12 cellular contexts compared by ENCODE assay signal in genomic region chr13:106562301-106562700, GRCh38. TPM values are rescaled to one million over a fixed set of nuclear protein-coding genes. Genes with fewer than 3 reads are reported as not detected.
DNase-seq lines count a peak whose midpoint lies in the region; ATAC-seq, FAIRE-seq and TF ChIP-seq lines count a peak whose summit lies in the region.
"Had no signal": no experiment of that assay in that cellular context is flagged by ENCODE, and none has a peak within 500 bp of the region (broad histone marks: within the 10 kb centered on the region; RNA-seq: fewer than 3 reads in every experiment).

No MANE protein-coding gene starts in this region.

- H3K79me2 ChIP-seq in DND-41 (ENCODE audit: insufficient read depth, low read length) (peaks cover 99% of the 10 kb centered on the region), neural progenitor cell (ENCODE audit: low read depth) (peaks cover 100% of the 10 kb centered on the region)

- no peak for TF ChIP-seq POLR2A in H54 (IDR thresholded peaks at IDR 0.05; ENCODE audit: low read depth, low read length)
- no peak for TF ChIP-seq POLR2A in transverse colon (IDR thresholded peaks at IDR 0.05)

- 94 to 100% methylated on average over 1 of the region's 1 CpG for WGBS in transverse colon (ENCODE audit: low coverage in 1 of 2), 2 donors

- H3K4me3 ChIP-seq in DND-41 (ENCODE audit: low read depth in 1 of 2, low read length in 2 of 2): no peak overlapping the region
- peak overlapping the region; percentile 7 for H3K4me3 ChIP-seq in neural progenitor cell
- no peak overlapping the region for H3K4me3 ChIP-seq in transverse colon

- in situ Hi-C loops in transverse colon (cut with MboI; ENCODE audit: low pct_ligation_motif_present in 1 of 4, low pct_unique_long_range_greater_than_20kb in 1 of 4, low sequenced_read_pairs in 3 of 4): loop anchor here in 1 of 4 donors (25.0 kb wide), 1 partner anchor 350 kb away; no protein-coding TSS in a partner anchor

- peak overlapping the region; percentile 62 for H3K4me3 Mint-ChIP-seq in central memory CD8-positive, alpha-beta T cell
- no peak overlapping the region for H3K4me3 Mint-ChIP-seq in neural progenitor cell
- H3K4me3 Mint-ChIP-seq: dendritic cell treated with granulocyte-macrophage colony-stimulating factor and Interleukin-4, amounts not matched to agents 40 ng/mL and 50 ng/mL, for 4 days had no signal

- H3K9me3 ChIP-seq in DND-41 (ENCODE audit: insufficient read depth, low read length, severe bottlenecking): no peaks in the 10 kb centered on the region
- H3K9me3 ChIP-seq in neural progenitor cell (ENCODE audit: low read depth): no peaks in the 10 kb centered on the region
- no peaks in the 10 kb centered on the region for H3K9me3 ChIP-seq in transverse colon

- H3K9me3 Mint-ChIP-seq in central memory CD8-positive, alpha-beta T cell: no peaks in the 10 kb centered on the region
- H3K9me3 Mint-ChIP-seq in neural progenitor cell: peaks cover 14% of the 10 kb centered on the region
- H3K9me3 Mint-ChIP-seq: dendritic cell treated with granulocyte-macrophage colony-stimulating factor and Interleukin-4, amounts not matched to agents 40 ng/mL and 50 ng/mL, for 4 days had no signal

- no peak for ATAC-seq in DND-41 (ENCODE audit: insufficient read depth, low read depth)
- ATAC-seq in central memory CD8-positive, alpha-beta T cell (replicated peaks; ENCODE audit: extremely low read depth, poor library complexity, severe bottlenecking): no peak

- H3F3A ChIP-seq in neural progenitor cell (ENCODE audit: low read depth): peaks cover 36% of the 10 kb centered on the region

- H3K27me3 ChIP-seq in DND-41 (ENCODE audit: insufficient read depth, low read length, poor library complexity): no peaks in the 10 kb centered on the region
- H3K27me3 ChIP-seq in neural progenitor cell: no peaks in the 10 kb centered on the region
- no peaks in the 10 kb centered on the region for H3K27me3 ChIP-seq in transverse colon

- TF ChIP-seq EP300 in transverse colon (IDR thresholded peaks at IDR 0.05; ENCODE audit: low read depth): no peak

- peaks cover 30% of the 10 kb centered on the region for H3K36me3 Mint-ChIP-seq in central memory CD8-positive, alpha-beta T cell (ENCODE audit: insufficient read depth)
- peaks cover 49% of the 10 kb centered on the region for H3K36me3 Mint-ChIP-seq in neural progenitor cell

- DNase-seq in DND-41: no peak
- no peak for DNase-seq in H54 (ENCODE audit: insufficient read length, low spot score)
- no peak for DNase-seq in central memory CD8-positive, alpha-beta T cell (ENCODE audit: low spot score in 2 of 2)
- DNase-seq in neural progenitor cell (ENCODE audit: low spot score): no peak
- DNase-seq in transverse colon: no peak
- no peak for DNase-seq in islet precursor cell
- no peak for DNase-seq in D341Med (ENCODE audit: low spot score)
- DNase-seq: Calu3, NCI-H146, NCI-H526 treated with DMSO at 0.1 percent for 48 hours had no signal

- H4K20me1 ChIP-seq in DND-41 (ENCODE audit: insufficient read depth, low read length) (peaks cover 95% of the 10 kb centered on the region), neural progenitor cell (ENCODE audit: low read depth) (peaks cover 99% of the 10 kb centered on the region)

- H3K4me2 ChIP-seq in DND-41 (ENCODE audit: insufficient read depth, low read length) (peak overlapping the region; percentile 47; the same call in 1 of the 2 replicates), neural progenitor cell (peak overlapping the region; percentile 61)

- intact Hi-C loops in transverse colon (cut with DNase I; ENCODE audit: low total_unique reads): no loop called here

- TF ChIP-seq CTCF in DND-41 (IDR thresholded peaks at IDR 0.05; ENCODE audit: borderline replicate concordance, extremely low read depth, low read length, poor library complexity, severe bottlenecking) (no peak), neural progenitor cell (IDR thresholded peaks at IDR 0.05) (no peak), transverse colon (IDR thresholded peaks at IDR 0.05) (no peak)

- no peaks in the 10 kb centered on the region for H3K27me3 Mint-ChIP-seq in central memory CD8-positive, alpha-beta T cell
- no peaks in the 10 kb centered on the region for H3K27me3 Mint-ChIP-seq in neural progenitor cell (ENCODE audit: insufficient read depth, low read depth)
- H3K27me3 Mint-ChIP-seq: dendritic cell treated with granulocyte-macrophage colony-stimulating factor and Interleukin-4, amounts not matched to agents 40 ng/mL and 50 ng/mL, for 4 days had no signal

- H3K9ac ChIP-seq in DND-41 (ENCODE audit: low read depth, low read length) (no peak overlapping the region), neural progenitor cell (no peak overlapping the region)

- H3K36me3 ChIP-seq in DND-41 (ENCODE audit: insufficient read depth, low read length): peaks cover 51% of the 10 kb centered on the region
- peaks cover 21% of the 10 kb centered on the region for H3K36me3 ChIP-seq in neural progenitor cell
- peaks cover 0 to 17% (median 0%) of the 10 kb centered on the region in 4 donors for H3K36me3 ChIP-seq in transverse colon

- FAIRE-seq in H54 (lab: Jason Lieb, UNC): peak; percentile 96

- H3K27ac ChIP-seq in DND-41 (ENCODE audit: low read length) (no peak overlapping the region), neural progenitor cell (peak overlapping the region; percentile 13), transverse colon (peak overlapping the region in 1 of 4 donors; percentile 40)
- H3K27ac ChIP-seq: RWPE1 had no signal

- H3K4me1 Mint-ChIP-seq in central memory CD8-positive, alpha-beta T cell: peaks cover 88% of the 10 kb centered on the region
- H3K4me1 Mint-ChIP-seq in neural progenitor cell: peaks cover 37% of the 10 kb centered on the region

- peak overlapping the region; percentile 82 for H3K27ac Mint-ChIP-seq in central memory CD8-positive, alpha-beta T cell (ENCODE audit: low read depth)
- no peak overlapping the region for H3K27ac Mint-ChIP-seq in neural progenitor cell
- H3K27ac Mint-ChIP-seq: dendritic cell treated with granulocyte-macrophage colony-stimulating factor and Interleukin-4, amounts not matched to agents 40 ng/mL and 50 ng/mL, for 4 days had no signal

- H2AFZ ChIP-seq in DND-41 (ENCODE audit: low read depth, low read length) (no peak overlapping the region), neural progenitor cell (replicated peaks) (no peak overlapping the region)

- H3K4me1 ChIP-seq in DND-41 (ENCODE audit: insufficient read depth, low read length): peaks cover 50% of the 10 kb centered on the region
- H3K4me1 ChIP-seq in neural progenitor cell: peaks cover 66% of the 10 kb centered on the region
- H3K4me1 ChIP-seq in transverse colon: peaks cover 35 to 75% (median 52%) of the 10 kb centered on the region in 4 donors

RNA-seq across cellular contexts. Expression of gene ARGLU1, which starts 5.6 kb away (rescaled TPM):
- total RNA-seq in neural progenitor cell (ENCODE audit: low replicate concordance) (371 and 467 TPM in 2 replicates), transverse colon (100 to 1,000 TPM; 106 to 155 (median 155) TPM)

RNA-seq across cellular contexts. Expression of gene EFNB2, which starts 26.8 kb away (rescaled TPM):
- total RNA-seq in neural progenitor cell (ENCODE audit: low replicate concordance): 88.7 and 101 TPM in 2 replicates
- total RNA-seq in transverse colon: 10 to 100 TPM; 46.8 to 84.2 (median 77.6) TPM
